10 cellular contexts compared by ENCODE assay signal in genomic region chr2:11156396-11157075, GRCh38. TPM values are rescaled to one million over a fixed set of nuclear protein-coding genes. Genes with fewer than 3 reads are reported as not detected.
DNase-seq lines count a peak whose midpoint lies in the region; ATAC-seq and TF ChIP-seq lines count a peak whose summit lies in the region.
"Had no signal": no experiment of that assay in that cellular context is flagged by ENCODE, and none has a peak within 500 bp of the region (broad histone marks: within the 10 kb centered on the region; RNA-seq: fewer than 3 reads in every experiment).

No MANE protein-coding gene starts in this region.

- H3K36me3 Mint-ChIP-seq in activated T-cell treated with anti-CD3 and anti-CD28 coated beads, Interleukin-2, amount 50 U/mL, for 72 hours (ENCODE audit: insufficient read depth in 2 of 2), result no peaks in the 10 kb centered on the region
- H3K36me3 Mint-ChIP-seq in activated B cell treated with CpG ODN at 0.5 μM for 24 hours (ENCODE audit: low read depth), result peaks cover 4% of the 10 kb centered on the region

- peak overlapping the region; percentile 75 to 96 for H3K4me3 Mint-ChIP-seq in activated T-cell treated with anti-CD3 and anti-CD28 coated beads, Interleukin-2, amount 50 U/mL, for 72 hours
- H3K4me3 Mint-ChIP-seq in activated B cell treated with CpG ODN at 0.5 μM for 24 hours, result peak overlapping the region; percentile 36

- H3K4me3 ChIP-seq in iPS-18a (ENCODE audit: low read length) (peak overlapping the region; percentile 64), stomach smooth muscle (ENCODE audit: low read length in 2 of 2) (peak overlapping the region; percentile 62 to 83)

- CTCF ChIA-PET in activated B cell treated with CpG ODN at 0.5 μM for 24 hours (lab: Charles Lee), result interaction anchor here (1.5 kb wide), 1 partner anchor 25 kb away, joined by 4 read pairs; no protein-coding TSS in a partner anchor

- no peaks in the 10 kb centered on the region for H3K9me3 Mint-ChIP-seq in activated T-cell treated with anti-CD3 and anti-CD28 coated beads, Interleukin-2, amount 50 U/mL, for 72 hours
- no peaks in the 10 kb centered on the region for H3K9me3 Mint-ChIP-seq in activated B cell treated with CpG ODN at 0.5 μM for 24 hours

- peaks cover 21% of the 10 kb centered on the region for H3K27me3 ChIP-seq in iPS-18a (ENCODE audit: control insufficient read depth, insufficient read depth, low read length)
- H3K27me3 ChIP-seq in stomach smooth muscle (ENCODE audit: control insufficient read depth in 1 of 2, insufficient read depth in 2 of 2, low read length in 2 of 2), result no peaks in the 10 kb centered on the region

- H3K9ac ChIP-seq in iPS-18a (ENCODE audit: low read length), result no peak overlapping the region
- H3K9ac ChIP-seq in stomach smooth muscle (ENCODE audit: low read length in 2 of 2), result no peak overlapping the region

- intact Hi-C loops in activated B cell treated with CpG ODN at 0.5 μM for 24 hours (cut with micrococcal nuclease), result loop anchor here (10.0 kb wide), 1 partner anchor 1558 kb away; the partner anchor contains the start of gene TRIB2

- no peak for TF ChIP-seq CTCF in activated B cell treated with CpG ODN at 0.5 μM for 24 hours (IDR thresholded peaks at IDR 0.05)

- no peak for ATAC-seq in activated T-cell treated with anti-CD3 and anti-CD28 coated beads, Interleukin-2, amount 50 U/mL, for 72 hours (replicated peaks in 1 of 2)
- no peak for ATAC-seq in activated B cell treated with CpG ODN at 0.5 μM for 24 hours (ENCODE audit: low read depth)

- H3K27ac ChIP-seq in iPS-18a (ENCODE audit: low read length) (no peak overlapping the region), stomach smooth muscle (ENCODE audit: low read length) (no peak overlapping the region)

- H3K4me1 Mint-ChIP-seq in activated T-cell treated with anti-CD3 and anti-CD28 coated beads, Interleukin-2, amount 50 U/mL, for 72 hours (ENCODE audit: low read depth), result peaks cover 32% of the 10 kb centered on the region
- H3K4me1 Mint-ChIP-seq in activated B cell treated with CpG ODN at 0.5 μM for 24 hours, result peaks cover 30% of the 10 kb centered on the region

- H3K36me3 ChIP-seq in iPS-18a (ENCODE audit: control insufficient read depth, low read depth, low read length), result no peaks in the 10 kb centered on the region
- peaks cover 0 to 3% of the 10 kb centered on the region in 2 donors for H3K36me3 ChIP-seq in stomach smooth muscle (ENCODE audit: control insufficient read depth in 2 of 2, insufficient read depth in 2 of 2, low read length in 2 of 2)

- H3K9me3 ChIP-seq in iPS-18a (ENCODE audit: control insufficient read depth, low read depth, low read length), result no peaks in the 10 kb centered on the region
- no peaks in the 10 kb centered on the region for H3K9me3 ChIP-seq in stomach smooth muscle (ENCODE audit: control insufficient read depth in 2 of 2, low read length in 2 of 2)

- POLR2A ChIA-PET in activated B cell treated with CpG ODN at 0.5 μM for 24 hours (lab: Charles Lee), result no interaction called here

- H3K27me3 Mint-ChIP-seq in activated T-cell treated with anti-CD3 and anti-CD28 coated beads, Interleukin-2, amount 50 U/mL, for 72 hours (ENCODE audit: low read depth), result no peaks in the 10 kb centered on the region
- no peaks in the 10 kb centered on the region for H3K27me3 Mint-ChIP-seq in activated B cell treated with CpG ODN at 0.5 μM for 24 hours

- H3K4me1 ChIP-seq in iPS-18a (ENCODE audit: control insufficient read depth, low read depth, low read length), result peaks cover 6% of the 10 kb centered on the region
- H3K4me1 ChIP-seq in stomach smooth muscle (ENCODE audit: control insufficient read depth, insufficient read depth, low read length), result peaks cover 24% of the 10 kb centered on the region

- no peak for DNase-seq in activated T-cell treated with anti-CD3 and anti-CD28 coated beads, Interleukin-2, amount 50 U/mL, for 72 hours
- DNase-seq in activated T-cell treated with anti-CD3 and anti-CD28 coated beads for 4 hours, result no peak
- no peak for DNase-seq in activated B cell treated with CpG ODN at 0.5 μM for 24 hours
- DNase-seq in stimulated activated CD4-positive, alpha-beta T cell treated with anti-CD3 and anti-CD28 coated beads, Interleukin-2, amount 100 ng/mL, for 48 hours, result no peak
- DNase-seq in midbrain (lab: John Stamatoyannopoulos, UW), result no peak
- DNase-seq in NCI-H1105 treated with DMSO at 0.1 percent for 48 hours (lab: John Stamatoyannopoulos, UW), result no peak
- DNase-seq: foreskin melanocyte, NCI-H1092 had no signal

- H3K27ac Mint-ChIP-seq in activated T-cell treated with anti-CD3 and anti-CD28 coated beads, Interleukin-2, amount 50 U/mL, for 72 hours, result no peak overlapping the region
- no peak overlapping the region for H3K27ac Mint-ChIP-seq in activated B cell treated with CpG ODN at 0.5 μM for 24 hours

RNA-seq across cellular contexts. Expression of gene SLC66A3, which starts 1.3 kb away (rescaled TPM):
- total RNA-seq in activated T-cell treated with anti-CD3 and anti-CD28 coated beads, Interleukin-2, amount 50 U/mL, for 72 hours, result 10 to 100 TPM; 14.9 to 17.3 TPM
- 14.3 and 15.2 TPM in 2 replicates for total RNA-seq in activated B cell treated with CpG ODN at 0.5 μM for 24 hours
